In genomic region chr1:53618218-53619087, GRCh38 we compare ENCODE assay signal across 1 cellular context.
A peak's percentile ranks its signal among the peaks of the same experiment; 100 is the strongest.
TF ChIP-seq lines count a peak whose summit lies in the region.

No MANE protein-coding gene starts in this region.

TF ChIP-seq in GM12878, 131 proteins besides CTCF, POLR2A, EP300 and RAD21:
- TF ChIP-seq NR2C1 (IDR thresholded peaks at IDR 0.05) (no peak), SPI1 (IDR thresholded peaks at IDR 0.05; ENCODE audit: borderline replicate concordance, insufficient read depth, low read depth, low read length) (peak; percentile 71; the same call in 1 of the 2 replicates), ETV6 (conservative IDR thresholded peaks at IDR 0.05 in 1 of 2, IDR thresholded peaks at IDR 0.05 in 1 of 2; ENCODE audit: borderline replicate concordance in 1 of 2, low read depth in 1 of 2) (no peak)
